ENCODE assay signal across 11 cellular contexts in genomic region chr12:110123861-110124183, GRCh38. TPM values are rescaled to one million over a fixed set of nuclear protein-coding genes. Genes with fewer than 3 reads are reported as not detected.
DNase-seq lines count a peak whose midpoint lies in the region; ATAC-seq, FAIRE-seq and TF ChIP-seq lines count a peak whose summit lies in the region.
"Had no signal": no experiment of that assay in that cellular context is flagged by ENCODE, and none has a peak within 500 bp of the region (broad histone marks: within the 10 kb centered on the region; RNA-seq: fewer than 3 reads in every experiment).

No MANE protein-coding gene starts in this region.

- no peaks in the 10 kb centered on the region for H3K27me3 ChIP-seq in astrocyte (ENCODE audit: insufficient read depth, low read length)
- no peaks in the 10 kb centered on the region for H3K27me3 ChIP-seq in psoas muscle (ENCODE audit: insufficient read depth in 3 of 3, low read length in 2 of 3)
- no peaks in the 10 kb centered on the region for H3K27me3 ChIP-seq in suprapubic skin
- H3K27me3 ChIP-seq: heart right ventricle, sigmoid colon, uterus had no signal

- H3K4me2 ChIP-seq in astrocyte (ENCODE audit: low read length): peak overlapping the region; percentile 62

- no peaks in the 10 kb centered on the region for H3K36me3 Mint-ChIP-seq in T-helper 1 cell treated with Interleukin-12 subunit alpha and Interleukin-12 subunit beta and Interleukin-4 antibody, amounts not matched to agents 30 μg/mL and 1 μg/mL, for 36 hours (ENCODE audit: low read depth)
- no peaks in the 10 kb centered on the region for H3K36me3 Mint-ChIP-seq in astrocyte (ENCODE audit: low read depth, unreplicated experiment)

- DNase-seq in T-helper 1 cell (no peak), astrocyte (ENCODE audit: low read depth) (no peak), psoas muscle (no peak), suprapubic skin (ENCODE audit: low spot score in 2 of 2) (no peak), DMS79 (lab: John Stamatoyannopoulos, UW) (no peak)

- peak overlapping the region; percentile 54 for H3K4me3 Mint-ChIP-seq in T-helper 1 cell treated with Interleukin-12 subunit alpha and Interleukin-12 subunit beta and Interleukin-4 antibody, amounts not matched to agents 30 μg/mL and 1 μg/mL, for 36 hours
- H3K4me3 Mint-ChIP-seq in astrocyte (ENCODE audit: unreplicated experiment): peak overlapping the region; percentile 81

- H3K27ac ChIP-seq in astrocyte (ENCODE audit: low read depth, low read length) (no peak overlapping the region), psoas muscle (peak overlapping the region; percentile 46), suprapubic skin (no peak overlapping the region)

- peaks cover 43% of the 10 kb centered on the region for H3K27me3 Mint-ChIP-seq in T-helper 1 cell treated with Interleukin-12 subunit alpha and Interleukin-12 subunit beta and Interleukin-4 antibody, amounts not matched to agents 30 μg/mL and 1 μg/mL, for 36 hours (ENCODE audit: low read depth)
- peaks cover 10% of the 10 kb centered on the region for H3K27me3 Mint-ChIP-seq in astrocyte (ENCODE audit: low read depth, unreplicated experiment)

- H3K4me1 ChIP-seq in astrocyte (ENCODE audit: insufficient read depth, low read length) (peaks cover 3% of the 10 kb centered on the region), psoas muscle (peaks cover 7% of the 10 kb centered on the region), suprapubic skin (peaks cover 14% of the 10 kb centered on the region)
- H3K4me1 ChIP-seq: uterus had no signal

- peaks cover 12% of the 10 kb centered on the region for H3K4me1 Mint-ChIP-seq in T-helper 1 cell treated with Interleukin-12 subunit alpha and Interleukin-12 subunit beta and Interleukin-4 antibody, amounts not matched to agents 30 μg/mL and 1 μg/mL, for 36 hours (ENCODE audit: low read depth)
- H3K4me1 Mint-ChIP-seq in astrocyte (ENCODE audit: low read depth, unreplicated experiment): no peaks in the 10 kb centered on the region

- no peaks in the 10 kb centered on the region for H3K9me3 ChIP-seq in astrocyte (ENCODE audit: insufficient read depth, low read depth, low read length)
- H3K9me3 ChIP-seq in psoas muscle: no peaks in the 10 kb centered on the region
- H3K9me3 ChIP-seq in suprapubic skin: no peaks in the 10 kb centered on the region
- H3K9me3 ChIP-seq: heart right ventricle, sigmoid colon, uterus had no signal

- peaks cover 5% of the 10 kb centered on the region for H3K36me3 ChIP-seq in astrocyte (ENCODE audit: insufficient read depth, low read length)
- peaks cover 0 to 10% of the 10 kb centered on the region in 2 donors for H3K36me3 ChIP-seq in psoas muscle (ENCODE audit: insufficient read depth in 1 of 2, low read depth in 1 of 2)
- peaks cover 1% of the 10 kb centered on the region for H3K36me3 ChIP-seq in suprapubic skin
- H3K36me3 ChIP-seq: uterus had no signal

- no peaks in the 10 kb centered on the region for H3K9me3 Mint-ChIP-seq in T-helper 1 cell treated with Interleukin-12 subunit alpha and Interleukin-12 subunit beta and Interleukin-4 antibody, amounts not matched to agents 30 μg/mL and 1 μg/mL, for 36 hours
- H3K9me3 Mint-ChIP-seq in astrocyte (ENCODE audit: unreplicated experiment): no peaks in the 10 kb centered on the region

- intact Hi-C loops in psoas muscle (cut with DNase I): no loop called here

- no peak for TF ChIP-seq POLR2A in suprapubic skin (IDR thresholded peaks at IDR 0.05)

- H4K20me1 ChIP-seq in astrocyte (ENCODE audit: insufficient read depth, low read length): no peaks in the 10 kb centered on the region

- no peak overlapping the region for H3K9ac ChIP-seq in astrocyte (ENCODE audit: low read length)

- TF ChIP-seq CTCF in astrocyte (IDR thresholded peaks at IDR 0.05; ENCODE audit: insufficient read depth, low read depth, low read length) (no peak), psoas muscle (IDR thresholded peaks at IDR 0.05) (no peak), suprapubic skin (IDR thresholded peaks at IDR 0.05) (no peak)

- WGBS in psoas muscle, 3 donors: 8 to 12% (median 9%) methylated on average over 14 to 15 of the region's 15 CpGs
- WGBS in suprapubic skin: 15% methylated on average over 6 of the region's 15 CpGs

- peak overlapping the region; percentile 13 for H3K27ac Mint-ChIP-seq in T-helper 1 cell treated with Interleukin-12 subunit alpha and Interleukin-12 subunit beta and Interleukin-4 antibody, amounts not matched to agents 30 μg/mL and 1 μg/mL, for 36 hours
- H3K27ac Mint-ChIP-seq in astrocyte (ENCODE audit: unreplicated experiment): no peak overlapping the region

- no peak for FAIRE-seq in astrocyte (lab: Jason Lieb, UNC)

- peak; percentile 10 for ATAC-seq in HG03196 (IDR thresholded peaks at IDR 0.05; ENCODE audit: unreplicated experiment)
- no peak for ATAC-seq in psoas muscle
- ATAC-seq in HG03432 (IDR thresholded peaks at IDR 0.05; ENCODE audit: unreplicated experiment): no peak

- H3K4me3 ChIP-seq in astrocyte (ENCODE audit: insufficient read depth, low read depth, low read length): no peak overlapping the region
- peak overlapping the region; percentile 32 for H3K4me3 ChIP-seq in psoas muscle
- no peak overlapping the region for H3K4me3 ChIP-seq in suprapubic skin

- peaks cover 15% of the 10 kb centered on the region for H3K79me2 ChIP-seq in astrocyte (ENCODE audit: insufficient read depth, low read length)

- TF ChIP-seq EP300 in suprapubic skin (IDR thresholded peaks at IDR 0.05): no peak

- H2AFZ ChIP-seq in astrocyte (ENCODE audit: low read depth, low read length): no peak overlapping the region

RNA-seq across cellular contexts. Expression of gene IFT81, which starts 0.3 kb away (rescaled TPM):
- 12.3 and 12.5 TPM in 2 replicates for total RNA-seq in astrocyte
- 1 to 10 TPM; 4.1 to 9.6 (median 5.3) TPM for total RNA-seq in psoas muscle
- polyA plus RNA-seq in psoas muscle: 1 to 10 TPM; 2.5 to 8.7 (median 3.8) TPM
- 10 to 100 TPM in 1 of 4 donors, 1 to 10 TPM in 3; 4.8 to 15.5 (median 5.3) TPM for total RNA-seq in suprapubic skin
